In genomic region chr7:146844405-146844804, GRCh38 we compare ENCODE assay signal across 34 cellular contexts.
"Had no signal": no experiment of that assay in that cellular context is flagged by ENCODE, and none has a peak within 500 bp of the region (broad histone marks: within the 10 kb centered on the region; RNA-seq: fewer than 3 reads in every experiment).

No MANE protein-coding gene starts in this region.

- ATAC-seq: activated naive CD4-positive, alpha-beta T cell treated with anti-CD3 and anti-CD28 coated beads, Interleukin-2, amount 50 U/mL, for 72 hours; activated naive CD8-positive, alpha-beta T cell treated with anti-CD3 and anti-CD28 coated beads, Interleukin-2, amount 50 U/mL, for 24 hours; activated T-cell treated with anti-CD3 and anti-CD28 coated beads, Interleukin-2, amount 50 U/mL, for 4 hours; activated T-cell treated with anti-CD3 and anti-CD28 coated beads, Interleukin-2, amount 50 U/mL, for 72 hours; activated T-helper 17 cell treated with anti-CD3 and anti-CD28 coated beads, Interleukin-2, amount 50 U/mL, for 72 hours; body of pancreas had no signal

- H3K27ac ChIP-seq: adrenal gland, ascending aorta, body of pancreas, brain microvascular endothelial cell, breast epithelium, cardiac muscle cell had no signal

- H3K9me3 ChIP-seq: adrenal gland, ascending aorta, body of pancreas had no signal

- DNase-seq: activated effector memory CD4-positive, alpha-beta T cell treated with anti-CD3 and anti-CD28 coated beads, Interleukin-2, amount 50 U/mL, for 16 hours; activated effector memory CD4-positive, alpha-beta T cell treated with Interleukin-2 at 50 U/mL for 16 hours; activated gamma-delta T cell; activated gamma-delta T cell treated with Interleukin-2 at 50 U/mL for 16 hours; activated naive CD4-positive, alpha-beta T cell; activated naive CD4-positive, alpha-beta T cell treated with anti-CD3 and anti-CD28 coated beads for 36 hours; activated naive CD4-positive, alpha-beta T cell treated with anti-CD3 and anti-CD28 coated beads, Interleukin-2, amount 10 ng/mL, durations not matched to agents 7 days and 5 days; activated naive CD4-positive, alpha-beta T cell treated with anti-CD3 and anti-CD28 coated beads, Interleukin-2, amount 50 U/mL, for 16 hours; activated naive CD4-positive, alpha-beta T cell treated with Interleukin-2 at 50 U/mL for 16 hours; activated naive CD8-positive, alpha-beta T cell treated with anti-CD3 and anti-CD28 coated beads for 36 hours; activated naive CD8-positive, alpha-beta T cell treated with anti-CD3 and anti-CD28 coated beads, Interleukin-2, amount 10 ng/mL, durations not matched to agents 7 days and 5 days; activated naive CD8-positive, alpha-beta T cell treated with anti-CD3 and anti-CD28 coated beads, Interleukin-2, amount 50 U/mL, for 24 hours; activated T-cell treated with anti-CD3 and anti-CD28 coated beads, Interleukin-2, amount 50 U/mL, for 1 hour; activated T-cell treated with anti-CD3 and anti-CD28 coated beads, Interleukin-2, amount 50 U/mL, for 24 hours; activated T-cell treated with anti-CD3 and anti-CD28 coated beads, Interleukin-2, amount 50 U/mL, for 4 hours; activated T-cell treated with anti-CD3 and anti-CD28 coated beads, Interleukin-2, amount 50 U/mL, for 48 hours; activated T-cell treated with anti-CD3 and anti-CD28 coated beads, Interleukin-2, amount 50 U/mL, for 72 hours; adrenal gland; amniotic stem cell; amygdala; anterior cingulate cortex; aorta; body of pancreas; brain microvascular endothelial cell; caudate nucleus; central memory CD4-positive, alpha-beta T cell; cerebellar nuclear complex had no signal

- H3K36me3 ChIP-seq: adrenal gland, ascending aorta, brain microvascular endothelial cell, breast epithelium, cardiac muscle cell had no signal

- FAIRE-seq: astrocyte, bronchial epithelial cell had no signal

- H3K4me1 ChIP-seq: adrenal gland, ascending aorta, body of pancreas, breast epithelium had no signal

- H3K27me3 ChIP-seq: adrenal gland, ascending aorta, body of pancreas, brain microvascular endothelial cell, breast epithelium, cardiac muscle cell had no signal

- H3K4me3 ChIP-seq: adrenal gland, ascending aorta, body of pancreas, breast epithelium, cardiac muscle cell had no signal
